Comparison of ENCODE assay signal across 8 cellular contexts in the genomic region with DNA sequence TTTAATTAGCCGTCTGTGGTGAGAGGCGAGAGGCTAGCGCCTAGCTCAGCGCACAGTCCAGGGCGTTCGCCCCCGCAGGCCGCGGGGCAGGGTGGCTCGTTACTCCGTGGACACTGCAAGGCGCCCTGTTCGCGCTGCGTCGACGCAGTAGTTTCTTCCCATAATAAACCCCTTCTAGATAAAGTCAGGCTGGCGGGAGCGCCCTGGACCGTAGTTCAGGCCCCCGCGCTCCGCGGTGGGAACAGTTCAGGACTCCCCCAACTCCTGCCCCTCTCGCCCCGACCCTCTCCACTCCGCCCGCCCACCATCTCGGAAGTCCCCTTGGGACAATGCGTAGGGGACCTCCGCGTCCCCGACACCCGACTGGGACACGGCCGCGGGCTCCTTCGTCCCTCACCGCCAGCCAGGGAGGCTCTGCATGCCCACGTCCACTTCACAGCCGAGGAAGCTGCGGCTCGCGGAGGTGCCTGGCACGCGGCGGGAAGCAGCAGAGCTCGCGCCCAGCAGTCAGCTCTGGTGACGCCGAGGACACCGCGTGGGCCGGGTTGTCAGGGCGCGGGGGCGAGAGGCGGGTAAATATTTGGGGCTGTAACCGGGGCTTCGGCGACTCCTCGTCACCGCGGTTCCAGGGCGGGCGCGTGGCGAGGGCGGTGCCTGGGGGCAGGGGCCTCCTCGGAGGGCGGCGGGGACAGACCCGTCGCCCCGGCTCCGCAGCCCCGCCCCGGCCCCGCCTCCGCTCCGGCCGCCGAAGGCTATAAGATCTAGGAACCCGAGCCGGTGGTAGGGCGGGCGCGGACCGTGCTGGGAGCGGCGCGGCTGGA. TPM values are rescaled to one million over a fixed set of nuclear protein-coding genes. Genes with fewer than 3 reads are reported as not detected.
DNase-seq lines count a peak whose midpoint lies in the region; ATAC-seq and TF ChIP-seq lines count a peak whose summit lies in the region.

A gene with protein sequence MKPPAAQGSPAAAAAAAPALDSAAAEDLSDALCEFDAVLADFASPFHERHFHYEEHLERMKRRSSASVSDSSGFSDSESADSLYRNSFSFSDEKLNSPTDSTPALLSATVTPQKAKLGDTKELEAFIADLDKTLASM (plus strand): TSS at position 783 of the 821 bp plus-strand sequence. CDS start 158 bp downstream, outside the sequence.

- H3F3A ChIP-seq in OCI-LY1 (ENCODE audit: insufficient read depth, low read length) (peaks cover 8% of the 10 kb centered on the region; the same call in 1 of the 2 replicates), neural cell (ENCODE audit: insufficient read depth, low read length, poor library complexity, severe bottlenecking) (no peaks in the 10 kb centered on the region)

- TF ChIP-seq EP300 in neural cell (conservative IDR thresholded peaks at IDR 0.05; ENCODE audit: poor library complexity, severe bottlenecking): no peak

- H3K36me3 Mint-ChIP-seq in activated T-helper 17 cell treated with anti-CD3 and anti-CD28 coated beads, Interleukin-2, amount 50 U/mL, for 72 hours (ENCODE audit: low read depth): peaks cover 41% of the 10 kb centered on the region
- H3K36me3 Mint-ChIP-seq in stimulated activated naive CD8-positive, alpha-beta T cell treated with anti-CD3 and anti-CD28 coated beads, Interleukin-15, Interleukin-2, amounts not matched to agents 100 ng/mL and 50 ng/mL, for 24 hours (ENCODE audit: low read depth): peaks cover 33% of the 10 kb centered on the region

- H3K4me3 Mint-ChIP-seq in activated T-helper 17 cell treated with anti-CD3 and anti-CD28 coated beads, Interleukin-2, amount 50 U/mL, for 72 hours: peak within 1 kb of the TSS; percentile 97
- H3K4me3 Mint-ChIP-seq in stimulated activated naive CD8-positive, alpha-beta T cell treated with anti-CD3 and anti-CD28 coated beads, Interleukin-15, Interleukin-2, amounts not matched to agents 100 ng/mL and 50 ng/mL, for 24 hours: peak within 1 kb of the TSS; percentile 95

- H3K9me2 ChIP-seq in OCI-LY1 (ENCODE audit: low read depth, low read length) (no peaks in the 10 kb centered on the region), neural cell (ENCODE audit: insufficient read depth, low read length) (no peaks in the 10 kb centered on the region)

- no peak for TF ChIP-seq RAD21 in neural cell (conservative IDR thresholded peaks at IDR 0.05)

- H3K4me2 ChIP-seq in OCI-LY1 (ENCODE audit: low read length) (peak within 1 kb of the TSS; percentile 88), neural cell (ENCODE audit: low read length) (peak within 1 kb of the TSS; percentile 68)

- H3K9ac ChIP-seq in OCI-LY1 (ENCODE audit: low read length): peak within 1 kb of the TSS; percentile 89
- H3K9ac ChIP-seq in neural cell (ENCODE audit: low read length): peak within 1 kb of the TSS; percentile 31

- H3K79me2 ChIP-seq in OCI-LY1 (ENCODE audit: insufficient read depth, low read length) (peaks cover 34% of the 10 kb centered on the region), neural cell (replicated peaks; ENCODE audit: insufficient read depth, low read length) (no peaks in the 10 kb centered on the region)

- no peaks in the 10 kb centered on the region for H3K9me3 ChIP-seq in OCI-LY1 (ENCODE audit: low read length)
- H3K9me3 ChIP-seq in neural cell (ENCODE audit: low read length): no peaks in the 10 kb centered on the region

- H3K4me1 Mint-ChIP-seq in activated T-helper 17 cell treated with anti-CD3 and anti-CD28 coated beads, Interleukin-2, amount 50 U/mL, for 72 hours: peaks cover 32% of the 10 kb centered on the region
- peaks cover 50% of the 10 kb centered on the region for H3K4me1 Mint-ChIP-seq in stimulated activated naive CD8-positive, alpha-beta T cell treated with anti-CD3 and anti-CD28 coated beads, Interleukin-15, Interleukin-2, amounts not matched to agents 100 ng/mL and 50 ng/mL, for 24 hours (ENCODE audit: low read depth)

- DNase-seq in NCI-H146 (lab: John Stamatoyannopoulos, UW): peak; percentile 80
- no peak for DNase-seq in NCI-H146 treated with DMSO at 0.1 percent for 48 hours (lab: John Stamatoyannopoulos, UW; ENCODE audit: unreplicated experiment)
- DNase-seq in fibroblast of villous mesenchyme (ENCODE audit: low read depth): peak; percentile 58

- H4K20me1 ChIP-seq in OCI-LY1 (ENCODE audit: insufficient read depth, low read length) (no peaks in the 10 kb centered on the region), neural cell (ENCODE audit: insufficient read depth) (no peaks in the 10 kb centered on the region)

- H3K4me3 ChIP-seq in OCI-LY1 (ENCODE audit: low read depth, low read length, poor library complexity, severe bottlenecking): peak within 1 kb of the TSS; percentile 88
- peak within 1 kb of the TSS; percentile 69 for H3K4me3 ChIP-seq in fibroblast of villous mesenchyme (ENCODE audit: low read depth, low read length)
- peak within 1 kb of the TSS; percentile 78 for H3K4me3 ChIP-seq in neural cell (ENCODE audit: low read length)

- H3K4me1 ChIP-seq in OCI-LY1 (ENCODE audit: insufficient read depth, low read length, severe bottlenecking): peaks cover 36% of the 10 kb centered on the region

- H3K27ac Mint-ChIP-seq in activated T-helper 17 cell treated with anti-CD3 and anti-CD28 coated beads, Interleukin-2, amount 50 U/mL, for 72 hours: peak within 1 kb of the TSS; percentile 95
- H3K27ac Mint-ChIP-seq in stimulated activated naive CD8-positive, alpha-beta T cell treated with anti-CD3 and anti-CD28 coated beads, Interleukin-15, Interleukin-2, amounts not matched to agents 100 ng/mL and 50 ng/mL, for 24 hours: peak within 1 kb of the TSS; percentile 99

- H3K27me3 Mint-ChIP-seq in activated T-helper 17 cell treated with anti-CD3 and anti-CD28 coated beads, Interleukin-2, amount 50 U/mL, for 72 hours: no peaks in the 10 kb centered on the region
- H3K27me3 Mint-ChIP-seq in stimulated activated naive CD8-positive, alpha-beta T cell treated with anti-CD3 and anti-CD28 coated beads, Interleukin-15, Interleukin-2, amounts not matched to agents 100 ng/mL and 50 ng/mL, for 24 hours: peaks cover 15% of the 10 kb centered on the region

- TF ChIP-seq CTCF in OCI-LY1 (IDR thresholded peaks at IDR 0.05; ENCODE audit: low read length): no peak
- no peak for TF ChIP-seq CTCF in fibroblast of villous mesenchyme (IDR thresholded peaks at IDR 0.05; ENCODE audit: insufficient read depth, low read depth, low read length)
- no peak for TF ChIP-seq CTCF in neural cell (IDR thresholded peaks at IDR 0.05; ENCODE audit: poor library complexity, severe bottlenecking)

- H3K27me3 ChIP-seq in OCI-LY1 (ENCODE audit: insufficient read depth, low read length): no peaks in the 10 kb centered on the region
- peaks cover 66% of the 10 kb centered on the region for H3K27me3 ChIP-seq in neural cell (ENCODE audit: insufficient read depth, low read depth, low read length)

- peaks cover 41% of the 10 kb centered on the region for H3K36me3 ChIP-seq in OCI-LY1 (ENCODE audit: insufficient read depth, low read length)
- no peaks in the 10 kb centered on the region for H3K36me3 ChIP-seq in neural cell (ENCODE audit: insufficient read depth, low read length)

- ATAC-seq in HG02852 (IDR thresholded peaks at IDR 0.05; ENCODE audit: unreplicated experiment): peak; percentile 68
- ATAC-seq in activated T-helper 17 cell treated with anti-CD3 and anti-CD28 coated beads, Interleukin-2, amount 50 U/mL, for 72 hours (replicated peaks): peak; percentile 77

- peaks cover 5% of the 10 kb centered on the region for H3K9me3 Mint-ChIP-seq in activated T-helper 17 cell treated with anti-CD3 and anti-CD28 coated beads, Interleukin-2, amount 50 U/mL, for 72 hours
- H3K9me3 Mint-ChIP-seq in stimulated activated naive CD8-positive, alpha-beta T cell treated with anti-CD3 and anti-CD28 coated beads, Interleukin-15, Interleukin-2, amounts not matched to agents 100 ng/mL and 50 ng/mL, for 24 hours: peaks cover 8% of the 10 kb centered on the region

- H2AFZ ChIP-seq in OCI-LY1 (ENCODE audit: low read length) (no peak within 1 kb of the TSS; the same call in 1 of the 2 replicates), neural cell (ENCODE audit: low read depth, low read length) (no peak within 1 kb of the TSS)

- H3K27ac ChIP-seq in OCI-LY1 (ENCODE audit: low read depth, low read length, poor library complexity, severe bottlenecking) (peak within 1 kb of the TSS; percentile 87), neural cell (ENCODE audit: low read length) (no peak within 1 kb of the TSS)

TF ChIP-seq in neural cell, 6 proteins besides CTCF, POLR2A, EP300 and RAD21 (continues in another document):
- TF ChIP-seq SMC3 (conservative IDR thresholded peaks at IDR 0.05; ENCODE audit: poor library complexity) (no peak), MXI1 (conservative IDR thresholded peaks at IDR 0.05; ENCODE audit: poor library complexity, severe bottlenecking) (no peak), TAF1 (IDR thresholded peaks at IDR 0.05; ENCODE audit: low read depth) (no peak), EZH2 (IDR thresholded peaks at IDR 0.05; ENCODE audit: borderline replicate concordance, insufficient read depth, low read length, poor library complexity, severe bottlenecking) (no peak)
- TF ChIP-seq, protein P1, sequence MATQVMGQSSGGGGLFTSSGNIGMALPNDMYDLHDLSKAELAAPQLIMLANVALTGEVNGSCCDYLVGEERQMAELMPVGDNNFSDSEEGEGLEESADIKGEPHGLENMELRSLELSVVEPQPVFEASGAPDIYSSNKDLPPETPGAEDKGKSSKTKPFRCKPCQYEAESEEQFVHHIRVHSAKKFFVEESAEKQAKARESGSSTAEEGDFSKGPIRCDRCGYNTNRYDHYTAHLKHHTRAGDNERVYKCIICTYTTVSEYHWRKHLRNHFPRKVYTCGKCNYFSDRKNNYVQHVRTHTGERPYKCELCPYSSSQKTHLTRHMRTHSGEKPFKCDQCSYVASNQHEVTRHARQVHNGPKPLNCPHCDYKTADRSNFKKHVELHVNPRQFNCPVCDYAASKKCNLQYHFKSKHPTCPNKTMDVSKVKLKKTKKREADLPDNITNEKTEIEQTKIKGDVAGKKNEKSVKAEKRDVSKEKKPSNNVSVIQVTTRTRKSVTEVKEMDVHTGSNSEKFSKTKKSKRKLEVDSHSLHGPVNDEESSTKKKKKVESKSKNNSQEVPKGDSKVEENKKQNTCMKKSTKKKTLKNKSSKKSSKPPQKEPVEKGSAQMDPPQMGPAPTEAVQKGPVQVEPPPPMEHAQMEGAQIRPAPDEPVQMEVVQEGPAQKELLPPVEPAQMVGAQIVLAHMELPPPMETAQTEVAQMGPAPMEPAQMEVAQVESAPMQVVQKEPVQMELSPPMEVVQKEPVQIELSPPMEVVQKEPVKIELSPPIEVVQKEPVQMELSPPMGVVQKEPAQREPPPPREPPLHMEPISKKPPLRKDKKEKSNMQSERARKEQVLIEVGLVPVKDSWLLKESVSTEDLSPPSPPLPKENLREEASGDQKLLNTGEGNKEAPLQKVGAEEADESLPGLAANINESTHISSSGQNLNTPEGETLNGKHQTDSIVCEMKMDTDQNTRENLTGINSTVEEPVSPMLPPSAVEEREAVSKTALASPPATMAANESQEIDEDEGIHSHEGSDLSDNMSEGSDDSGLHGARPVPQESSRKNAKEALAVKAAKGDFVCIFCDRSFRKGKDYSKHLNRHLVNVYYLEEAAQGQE (IDR thresholded peaks at IDR 0.05; ENCODE audit: borderline replicate concordance): no peak

RNA-seq across cellular contexts. Expression of the gene that starts here (rescaled TPM):
- 100 to 1,000 TPM in 1 of 2 donors, 10 to 100 TPM in 1; 57.0 to 163 TPM for total RNA-seq in activated T-helper 17 cell treated with anti-CD3 and anti-CD28 coated beads, Interleukin-2, amount 50 U/mL, for 72 hours
- total RNA-seq in fibroblast of villous mesenchyme: 89.2 and 101 TPM in 2 replicates
- polyA plus RNA-seq in neural cell: not detected in 2 replicates
- not detected in 2 replicates for polyA minus RNA-seq in neural cell
